ENCODE assay signal across 8 cellular contexts in genomic region chr12:949337-950099, GRCh38. TPM values are rescaled to one million over a fixed set of nuclear protein-coding genes. Genes with fewer than 3 reads are reported as not detected.
DNase-seq lines count a peak whose midpoint lies in the region; ATAC-seq, FAIRE-seq and TF ChIP-seq lines count a peak whose summit lies in the region.

RAD52 (minus strand) TSS chr12:949694; CDS start chr12:933058, 16,636 bp downstream.

- ATAC-seq in GM21447 (IDR thresholded peaks at IDR 0.05; ENCODE audit: unreplicated experiment), result peak; percentile 85

- H3K79me2 ChIP-seq in OCI-LY3 (ENCODE audit: low read length), result peaks cover 42% of the 10 kb centered on the region
- H3K79me2 ChIP-seq in endothelial cell of umbilical vein (ENCODE audit: control insufficient read depth, insufficient read depth, low read length), result peaks cover 24% of the 10 kb centered on the region

- H3K4me2 ChIP-seq in OCI-LY3 (ENCODE audit: low read length) (peak within 1 kb of the TSS; percentile 74), endothelial cell of umbilical vein (ENCODE audit: insufficient read depth, low read length) (peak within 1 kb of the TSS; percentile 51)

- H3K36me3 ChIP-seq in OCI-LY3 (replicated peaks; ENCODE audit: low read depth, low read length) (no peaks in the 10 kb centered on the region), endothelial cell of umbilical vein (ENCODE audit: control insufficient read depth in 2 of 2, extremely low read depth in 1 of 2, insufficient read depth in 2 of 2, low read length in 2 of 2) (no peaks in the 10 kb centered on the region)

- CTCF ChIA-PET in endothelial cell of umbilical vein (lab: Charles Lee), result interaction anchor here (0.6 to 2.4 kb wide), 62 partner anchors 9 to 680 kb away, joined by 3 to 64 read pairs (median 4); partner anchors contain the start of genes ERC1, WNK1 and WNT5B

- BruUV-seq in endothelial cell of umbilical vein (replicated peaks; lab: Mats Ljungman, UMichigan), result TSS peak; percentile 54

- peak within 1 kb of the TSS; percentile 95 for H3K9ac ChIP-seq in OCI-LY3 (ENCODE audit: low read length)
- peak within 1 kb of the TSS; percentile 78 for H3K9ac ChIP-seq in endothelial cell of umbilical vein (replicated peaks; ENCODE audit: extremely low read depth, insufficient read depth, low read length)

- no peaks in the 10 kb centered on the region for H3K27me3 ChIP-seq in OCI-LY3 (ENCODE audit: low read depth, low read length)
- no peaks in the 10 kb centered on the region for H3K27me3 ChIP-seq in endothelial cell of umbilical vein (ENCODE audit: control insufficient read depth in 2 of 2, insufficient read depth in 2 of 2, low read length in 2 of 2)

- H3K4me1 ChIP-seq in OCI-LY3 (ENCODE audit: low read length) (peaks cover 9% of the 10 kb centered on the region), endothelial cell of umbilical vein (ENCODE audit: control insufficient read depth, extremely low read depth, insufficient read depth, low read length) (peaks cover 15% of the 10 kb centered on the region)

- intact Hi-C loops in endothelial cell of umbilical vein (cut with micrococcal nuclease), result loop anchor here (1.0 to 5.0 kb wide), 7 partner anchors 41 to 634 kb away; partner anchors contain the start of gene WNK1

- peak within 1 kb of the TSS; percentile 97 for H2AFZ ChIP-seq in OCI-LY3 (ENCODE audit: low read depth, low read length)
- H2AFZ ChIP-seq in endothelial cell of umbilical vein (ENCODE audit: low read depth, low read length), result peak within 1 kb of the TSS; percentile 64

- H3K27ac ChIP-seq in OCI-LY3 (ENCODE audit: low read length) (peak within 1 kb of the TSS; percentile 87), endothelial cell of umbilical vein (ENCODE audit: insufficient read depth, low read depth, low read length) (peak within 1 kb of the TSS; percentile 41)

- dilution Hi-C loops in endothelial cell of umbilical vein (cut with MboI; ENCODE audit: extremely low pct_ligation_motif_present, low sequenced_read_pairs), result no loop called here

- H3K4me3 ChIP-seq in OCI-LY3 (ENCODE audit: low read length), result peak within 1 kb of the TSS; percentile 96
- H3K4me3 ChIP-seq in endothelial cell of umbilical vein (replicated peaks in 1 of 3; ENCODE audit: insufficient read depth in 1 of 3, low read depth in 1 of 3, low read length in 3 of 3), result peak within 1 kb of the TSS; percentile 67 to 81 (median 76)

- H3K9me3 ChIP-seq in OCI-LY3 (ENCODE audit: insufficient read depth, low read length) (no peaks in the 10 kb centered on the region), endothelial cell of umbilical vein (replicated peaks; ENCODE audit: control insufficient read depth, insufficient read depth, low read length) (no peaks in the 10 kb centered on the region)

- TF ChIP-seq CTCF in D721Med (IDR thresholded peaks at IDR 0.05; ENCODE audit: insufficient read depth, missing control alignments) (peak; percentile 88), OCI-LY3 (IDR thresholded peaks at IDR 0.05; ENCODE audit: low read depth, low read length) (peak; percentile 92), endothelial cell of umbilical vein (IDR thresholded peaks at IDR 0.05; ENCODE audit: extremely low read depth in 1 of 2, insufficient read depth in 1 of 2, low read depth in 1 of 2, low read length in 2 of 2) (peak; percentile 93 to 97)

- no peaks in the 10 kb centered on the region for H4K20me1 ChIP-seq in OCI-LY3 (ENCODE audit: insufficient read depth, low read length)
- no peaks in the 10 kb centered on the region for H4K20me1 ChIP-seq in endothelial cell of umbilical vein (replicated peaks; ENCODE audit: control insufficient read depth, extremely low read depth, insufficient read depth, low read length)

- FAIRE-seq in D721Med (lab: Jason Lieb, UNC) (no peak), endothelial cell of umbilical vein (lab: Jason Lieb, UNC) (peak; percentile 97)

- H3K9me1 ChIP-seq in endothelial cell of umbilical vein (replicated peaks; ENCODE audit: control insufficient read depth, extremely low read depth, insufficient read depth, low read length), result no peaks in the 10 kb centered on the region

- peak; percentile 35 for DNase-seq in D721Med (ENCODE audit: insufficient read length, low spot score)
- peak; percentile 81 for DNase-seq in HuH-7 (ENCODE audit: low spot score)
- peak; percentile 98 for DNase-seq in activated T-cell treated with anti-CD3 and anti-CD28 coated beads for 1 hour (ENCODE audit: low read depth)
- peak; percentile 99 for DNase-seq in endothelial cell of umbilical vein (ENCODE audit: low read depth, low spot score)
- DNase-seq in middle frontal gyrus (ENCODE audit: extremely low spot score, low spot score), result peak; percentile 96
- peak; percentile 93 to 94 for DNase-seq in stimulated activated CD8-positive, alpha-beta memory T cell treated with anti-CD3 and anti-CD28 coated beads, Interleukin-4, amount 100 ng/mL, for 1 hour (ENCODE audit: low read depth in 2 of 2, low spot score in 1 of 2)

- POLR2A ChIA-PET in endothelial cell of umbilical vein (lab: Charles Lee), result interaction anchor here (0.6 to 1.3 kb wide), 8 partner anchors 12 to 812 kb away, joined by 3 to 6 read pairs (median 4); no protein-coding TSS in a partner anchor

- TF ChIP-seq POLR2A in endothelial cell of umbilical vein (IDR thresholded peaks at IDR 0.05; ENCODE audit: low read depth, low read length), result no peak

TF ChIP-seq in endothelial cell of umbilical vein, 7 proteins besides CTCF, POLR2A, EP300 and RAD21:
- TF ChIP-seq JUN (IDR thresholded peaks at IDR 0.05; ENCODE audit: borderline replicate concordance, insufficient read depth, insufficient read length, low read depth) (no peak), FOS (IDR thresholded peaks at IDR 0.05; ENCODE audit: borderline replicate concordance, insufficient read depth, low read length) (peak; percentile 6), GATA2 (IDR thresholded peaks at IDR 0.05; ENCODE audit: insufficient read depth, insufficient read length, low read depth, low read length) (peak; percentile 8), MYC (IDR thresholded peaks at IDR 0.05; ENCODE audit: low read depth, low read length) (no peak), EZH2 (IDR thresholded peaks at IDR 0.05; ENCODE audit: borderline replicate concordance, low read depth, low read length, severe bottlenecking) (no peak), POLR2AphosphoS5 (IDR thresholded peaks at IDR 0.05; ENCODE audit: insufficient read depth, low read depth, low read length) (peak; percentile 87), MAX (IDR thresholded peaks at IDR 0.05; ENCODE audit: insufficient read depth, insufficient read length) (no peak)

RNA-seq across cellular contexts. Expression of gene RAD52, which starts in this region (rescaled TPM):
- 10.2 and 16.1 TPM in 2 replicates for total RNA-seq in endothelial cell of umbilical vein
- polyA plus RNA-seq in endothelial cell of umbilical vein, result 9.4 and 9.5 TPM in 2 replicates
- 7.5 and 8.5 TPM in 2 replicates for polyA plus RNA-seq in endothelial cell of umbilical vein (2011; cell fraction: cytosol; rRNA removed)
- polyA plus RNA-seq in endothelial cell of umbilical vein (2011; cell fraction: nucleus; rRNA removed), result 41.8 and 46.4 TPM in 2 replicates
- polyA plus RNA-seq in endothelial cell of umbilical vein (2012), result 7.5 and 7.8 TPM in 2 replicates
- polyA minus RNA-seq in endothelial cell of umbilical vein, result 24.8 and 25.4 TPM in 2 replicates
- 10.8 TPM for polyA minus RNA-seq in endothelial cell of umbilical vein (2011; cell fraction: cytosol; rRNA and poly(A)+ RNA removed)
- 19.3 and 20.5 TPM in 2 replicates for polyA minus RNA-seq in endothelial cell of umbilical vein (2011; cell fraction: nucleus; rRNA and poly(A)+ RNA removed)

Comparison
In these comparisons a context has a peak if more than half of its experiments do, and no peak if none do; other contexts are left out.
1. Peak in every context shown above with its lines: DNase-seq, ATAC-seq, H3K4me3 ChIP-seq and H3K27ac ChIP-seq.
2. DNase-seq: peak in every context shown above with its lines; median percentile 99 in endothelial cell of umbilical vein; 98 in activated T-cell treated with anti-CD3 and anti-CD28 coated beads for 1 hour; 96 in middle frontal gyrus; 94 in stimulated activated CD8-positive, alpha-beta memory T cell treated with anti-CD3 and anti-CD28 coated beads, Interleukin-4, amount 100 ng/mL, for 1 hour; 81 in HuH-7; 35 in D721Med.